1 cellular context compared by ENCODE assay signal in the genomic region with DNA sequence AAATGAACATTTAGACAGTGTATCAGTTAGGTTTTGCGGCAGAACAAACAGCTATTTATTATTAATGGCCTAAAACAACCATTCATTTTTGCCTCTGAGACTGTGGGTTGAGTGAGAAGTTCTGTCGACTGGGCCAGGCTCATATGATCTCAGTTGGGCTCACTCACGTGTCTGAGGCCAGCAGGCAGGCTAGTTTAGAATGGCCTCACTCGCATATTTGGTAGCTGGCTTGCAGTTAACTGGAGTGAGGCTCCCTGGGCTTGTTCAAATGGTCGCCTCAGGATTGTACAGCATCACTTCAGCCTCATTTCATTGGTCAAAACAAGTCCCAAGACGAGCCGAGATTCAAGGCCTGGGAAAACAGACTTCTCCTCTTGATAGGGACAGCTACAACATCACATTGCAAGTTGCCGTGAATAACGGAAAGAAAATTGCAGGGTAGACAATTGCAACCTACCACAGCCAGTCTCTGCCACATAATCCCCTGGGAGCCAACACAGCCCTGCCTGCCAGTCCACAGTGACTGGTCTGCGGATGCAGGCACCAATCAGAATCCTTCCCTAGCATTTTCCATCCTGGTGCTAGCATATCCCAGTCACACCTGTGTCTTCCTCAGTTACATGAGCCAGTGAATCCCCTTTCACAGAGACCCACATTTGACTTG.
TF ChIP-seq lines count a peak whose summit lies in the region.

No MANE protein-coding gene starts in this region.

TF ChIP-seq in HEK293, 187 proteins besides CTCF, POLR2A, EP300 and RAD21 (continued from another document):
- TF ChIP-seq, protein P1, sequence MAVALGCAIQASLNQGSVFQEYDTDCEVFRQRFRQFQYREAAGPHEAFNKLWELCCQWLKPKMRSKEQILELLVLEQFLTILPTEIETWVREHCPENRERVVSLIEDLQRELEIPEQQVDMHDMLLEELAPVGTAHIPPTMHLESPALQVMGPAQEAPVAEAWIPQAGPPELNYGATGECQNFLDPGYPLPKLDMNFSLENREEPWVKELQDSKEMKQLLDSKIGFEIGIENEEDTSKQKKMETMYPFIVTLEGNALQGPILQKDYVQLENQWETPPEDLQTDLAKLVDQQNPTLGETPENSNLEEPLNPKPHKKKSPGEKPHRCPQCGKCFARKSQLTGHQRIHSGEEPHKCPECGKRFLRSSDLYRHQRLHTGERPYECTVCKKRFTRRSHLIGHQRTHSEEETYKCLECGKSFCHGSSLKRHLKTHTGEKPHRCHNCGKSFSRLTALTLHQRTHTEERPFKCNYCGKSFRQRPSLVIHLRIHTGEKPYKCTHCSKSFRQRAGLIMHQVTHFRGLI (tag by site-specific recombination; IDR thresholded peaks at IDR 0.05): peak; percentile 56; the same call in 1 of the 2 replicates
